18 cellular contexts compared by ENCODE assay signal in genomic region chr17:32536736-32537646, GRCh38. TPM values are rescaled to one million over a fixed set of nuclear protein-coding genes. Genes with fewer than 3 reads are reported as not detected.
DNase-seq lines count a peak whose midpoint lies in the region; TF ChIP-seq lines count a peak whose summit lies in the region.
"Had no signal": no experiment of that assay in that cellular context is flagged by ENCODE, and none has a peak within 500 bp of the region (broad histone marks: within the 10 kb centered on the region; RNA-seq: fewer than 3 reads in every experiment).

No MANE protein-coding gene starts in this region.

- H3K36me3 Mint-ChIP-seq in chondrocyte (ENCODE audit: low read depth): peaks cover 14% of the 10 kb centered on the region
- H3K36me3 Mint-ChIP-seq: stimulated activated effector memory CD8-positive, alpha-beta T cell treated with anti-CD3 and anti-CD28 coated beads, Interleukin-12 subunit alpha, Interleukin-12 subunit beta, amount 100 ng/mL, for 72 hours had no signal

- H3K4me3 ChIP-seq in mesodermal cell (ENCODE audit: extremely low read depth, insufficient read depth, low read length, poor library complexity, severe bottlenecking) (no peak overlapping the region), MM.1S (ENCODE audit: low read length) (no peak overlapping the region)
- H3K4me3 ChIP-seq: coronary artery, vagina had no signal

- no peak overlapping the region for H3K4me2 ChIP-seq in MM.1S (ENCODE audit: low read depth, low read length)

- no peaks in the 10 kb centered on the region for H3K27me3 ChIP-seq in MM.1S (replicated peaks; ENCODE audit: insufficient read depth, low read length)
- H3K27me3 ChIP-seq: BE2C, vagina had no signal

- TF ChIP-seq RAD21 in Ishikawa (IDR thresholded peaks at IDR 0.05; ENCODE audit: low read depth): no peak

- DNase-seq in AG20443 (ENCODE audit: low spot score) (peak; percentile 16), chondrocyte (ENCODE audit: low spot score) (no peak), MM.1S (no peak), RKO (ENCODE audit: low spot score) (no peak), NCI-H2196 treated with DMSO at 0.1 percent for 48 hours (lab: John Stamatoyannopoulos, UW; ENCODE audit: unreplicated experiment) (no peak)
- no peak for DNase-seq in stimulated activated CD4-positive, alpha-beta T cell treated with anti-CD3 and anti-CD28 coated beads, Interleukin-1b, Interleukin-23, amount 100 ng/mL, for 48 hours
- DNase-seq: activated naive CD8-positive, alpha-beta T cell treated with anti-CD3 and anti-CD28 coated beads, Interleukin-2, amount 10 ng/mL, durations not matched to agents 7 days and 5 days; BE2C; KG1; midbrain; NCI-H187 treated with DMSO at 0.1 percent for 48 hours; NCI-H82; posterior cingulate gyrus had no signal

- H3K36me3 ChIP-seq in mesodermal cell (ENCODE audit: control insufficient read depth, insufficient read depth, low read length) (no peaks in the 10 kb centered on the region), MM.1S (replicated peaks; ENCODE audit: insufficient read depth, low read length) (no peaks in the 10 kb centered on the region)
- H3K36me3 ChIP-seq: BE2C had no signal

- no peak for TF ChIP-seq CTCF in chondrocyte (IDR thresholded peaks at IDR 0.05)
- no peak for TF ChIP-seq CTCF in MM.1S (IDR thresholded peaks at IDR 0.05; ENCODE audit: low read length)

- H2AFZ ChIP-seq in MM.1S (ENCODE audit: low read length): no peak overlapping the region

- H3F3A ChIP-seq in MM.1S (ENCODE audit: insufficient read depth, low read length): no peaks in the 10 kb centered on the region

- H3K27ac ChIP-seq in mesodermal cell (ENCODE audit: low read depth, low read length, severe bottlenecking) (peak overlapping the region; percentile 78), MM.1S (ENCODE audit: low read length) (no peak overlapping the region)
- H3K27ac ChIP-seq: coronary artery, vagina had no signal

- WGBS in mesodermal cell (ENCODE audit: insufficient coverage in 2 of 2), 2 experiments: 58% methylated on average over 2 of the region's 8 CpGs; no CpG with 5 or more reads in 1 of the 2 experiments

- H4K20me1 ChIP-seq in MM.1S (ENCODE audit: insufficient read depth, low read length): no peaks in the 10 kb centered on the region

- no peaks in the 10 kb centered on the region for H3K9me2 ChIP-seq in MM.1S (replicated peaks; ENCODE audit: insufficient read depth, low read length)

- H3K4me3 Mint-ChIP-seq in chondrocyte (ENCODE audit: unreplicated experiment): no peak overlapping the region
- H3K4me3 Mint-ChIP-seq: activated naive CD8-positive, alpha-beta T cell treated with anti-CD3 and anti-CD28 coated beads, Interleukin-2, amount 10 ng/mL, durations not matched to agents 7 days and 5 days; stimulated activated effector memory CD8-positive, alpha-beta T cell treated with anti-CD3 and anti-CD28 coated beads, Interleukin-12 subunit alpha, Interleukin-12 subunit beta, amount 100 ng/mL, for 72 hours had no signal

- no peak overlapping the region for H3K9ac ChIP-seq in MM.1S (ENCODE audit: low read length)

- H3K27ac Mint-ChIP-seq in chondrocyte (ENCODE audit: unreplicated experiment): peak overlapping the region; percentile 84
- H3K27ac Mint-ChIP-seq: activated naive CD8-positive, alpha-beta T cell treated with anti-CD3 and anti-CD28 coated beads, Interleukin-2, amount 10 ng/mL, durations not matched to agents 7 days and 5 days; stimulated activated effector memory CD8-positive, alpha-beta T cell treated with anti-CD3 and anti-CD28 coated beads, Interleukin-12 subunit alpha, Interleukin-12 subunit beta, amount 100 ng/mL, for 72 hours had no signal

- H3K9me3 ChIP-seq in mesodermal cell (ENCODE audit: control insufficient read depth, low read length) (peaks cover 4% of the 10 kb centered on the region), MM.1S (replicated peaks; ENCODE audit: insufficient read depth, low read length) (no peaks in the 10 kb centered on the region)
- H3K9me3 ChIP-seq: BE2C, vagina had no signal

- H3K4me1 Mint-ChIP-seq in chondrocyte (ENCODE audit: low read depth): peaks cover 15% of the 10 kb centered on the region

- H3K4me1 ChIP-seq in mesodermal cell (ENCODE audit: control insufficient read depth, insufficient read depth, low read length, poor library complexity, severe bottlenecking) (peaks cover 18% of the 10 kb centered on the region), MM.1S (ENCODE audit: low read length) (no peaks in the 10 kb centered on the region)
- H3K4me1 ChIP-seq: BE2C, vagina had no signal

- no peaks in the 10 kb centered on the region for H3K79me2 ChIP-seq in MM.1S (ENCODE audit: low read length)

- H3K9me3 Mint-ChIP-seq in chondrocyte (ENCODE audit: low read depth): peaks cover 14% of the 10 kb centered on the region
- H3K9me3 Mint-ChIP-seq: activated naive CD8-positive, alpha-beta T cell treated with anti-CD3 and anti-CD28 coated beads, Interleukin-2, amount 10 ng/mL, durations not matched to agents 7 days and 5 days; stimulated activated effector memory CD8-positive, alpha-beta T cell treated with anti-CD3 and anti-CD28 coated beads, Interleukin-12 subunit alpha, Interleukin-12 subunit beta, amount 100 ng/mL, for 72 hours had no signal

- TF ChIP-seq EP300 in Ishikawa (IDR thresholded peaks at IDR 0.05; ENCODE audit: borderline replicate concordance): no peak

- H3K27me3 Mint-ChIP-seq in chondrocyte (ENCODE audit: low read depth): no peaks in the 10 kb centered on the region
- H3K27me3 Mint-ChIP-seq: activated naive CD8-positive, alpha-beta T cell treated with anti-CD3 and anti-CD28 coated beads, Interleukin-2, amount 10 ng/mL, durations not matched to agents 7 days and 5 days had no signal

TF ChIP-seq in Ishikawa, 13 proteins besides CTCF, POLR2A, EP300 and RAD21:
- TF ChIP-seq REST (IDR thresholded peaks at IDR 0.05; ENCODE audit: low read depth): no peak
- no peak for TF ChIP-seq TAF1 (IDR thresholded peaks at IDR 0.05; ENCODE audit: low read depth)
- no peak for TF ChIP-seq CREB1 (IDR thresholded peaks at IDR 0.05; ENCODE audit: low read depth)
- no peak for TF ChIP-seq EGR1 (IDR thresholded peaks at IDR 0.05)
- TF ChIP-seq NFIC (IDR thresholded peaks at IDR 0.05): 0 out of 2 replicates have a peak, but pooled peaks have one; percentile 8
- TF ChIP-seq FOXM1 (IDR thresholded peaks at IDR 0.05; ENCODE audit: borderline replicate concordance, low read depth): no peak

RNA-seq across cellular contexts. Expression of gene CDK5R1, which starts 50.2 kb away (rescaled TPM):
- 1.8 to 2.3 TPM (median 2.1 TPM) in 3 replicates for total RNA-seq in chondrocyte
- 6.6 TPM for polyA plus RNA-seq in mesodermal cell (2013, experiment 1 of 2)
- 4.0 TPM for polyA plus RNA-seq in mesodermal cell (2013, experiment 2 of 2)
